8 cellular contexts compared by ENCODE assay signal in the genomic region with DNA sequence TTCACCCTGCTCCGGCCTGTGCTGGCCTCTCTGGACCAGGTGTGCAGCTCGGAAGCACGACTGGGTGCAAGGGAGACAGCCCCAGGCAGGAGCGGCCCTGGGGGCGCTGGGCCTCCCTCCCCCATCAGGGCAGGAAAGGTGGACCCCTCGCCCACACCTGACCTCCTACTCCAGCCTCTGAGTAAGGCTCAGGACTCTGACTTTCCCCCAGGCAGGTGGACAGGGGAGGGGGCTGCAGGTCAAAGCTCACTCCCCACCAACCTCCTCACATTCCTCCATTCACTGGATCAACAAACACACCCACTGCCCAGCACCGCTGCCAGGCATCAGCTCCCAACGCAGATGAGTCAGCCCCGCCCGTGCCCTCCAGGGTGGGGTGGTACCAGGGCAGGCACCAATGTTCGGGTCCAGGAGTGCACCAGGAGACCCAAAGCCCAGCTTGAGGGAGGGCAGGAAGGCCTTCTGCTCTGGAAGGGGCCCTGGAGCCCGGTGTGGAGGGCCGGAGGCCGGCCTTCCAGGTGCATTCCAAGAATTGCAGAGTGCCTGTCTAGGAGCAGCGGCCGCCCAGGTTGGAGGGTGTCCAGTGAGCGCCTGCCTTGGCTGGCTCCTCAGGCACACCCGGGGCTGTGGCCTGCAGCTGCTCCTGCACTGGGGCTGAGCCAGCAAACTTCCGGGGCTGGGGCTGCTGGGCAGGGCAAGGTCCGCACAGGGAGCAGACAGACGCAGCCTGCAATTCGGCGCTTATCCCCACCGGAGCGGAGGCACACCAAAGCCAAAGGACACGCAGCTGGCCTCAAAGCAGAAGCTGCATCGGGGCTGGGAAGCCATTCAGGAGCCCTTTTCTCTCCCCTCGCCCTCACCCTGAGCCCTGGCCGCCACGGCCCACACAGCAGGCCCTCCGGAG. TPM values are rescaled to one million over a fixed set of nuclear protein-coding genes. Genes with fewer than 3 reads are reported as not detected.
DNase-seq lines count a peak whose midpoint lies in the region; ATAC-seq and TF ChIP-seq lines count a peak whose summit lies in the region.

No MANE protein-coding gene starts in this region.

- H3K36me3 ChIP-seq in CD4-positive, CD25-positive, alpha-beta regulatory T cell (ENCODE audit: control insufficient read depth, insufficient read depth, low read length) = no peaks in the 10 kb centered on the region
- H3K36me3 ChIP-seq in adrenal gland (replicated peaks in 1 of 2) (no peaks in the 10 kb centered on the region), kidney epithelial cell (ENCODE audit: control insufficient read depth, insufficient read depth, low read length) (no peaks in the 10 kb centered on the region), stomach smooth muscle (ENCODE audit: control insufficient read depth in 2 of 2, insufficient read depth in 2 of 2, low read length in 2 of 2) (no peaks in the 10 kb centered on the region)

- WGBS in adrenal gland, 4 donors = 31 to 51% (median 37%) methylated on average over 14 to 31 of the region's 31 CpGs

- peak overlapping the region; percentile 58 to 90 (median 70) for H3K4me3 Mint-ChIP-seq in CD4-positive, CD25-positive, alpha-beta regulatory T cell

- H3K9ac ChIP-seq in stomach smooth muscle (ENCODE audit: low read length in 2 of 2) = peak overlapping the region; percentile 27 to 62

- H3K36me3 Mint-ChIP-seq in CD4-positive, CD25-positive, alpha-beta regulatory T cell = no peaks in the 10 kb centered on the region

- TF ChIP-seq CTCF in adrenal gland (IDR thresholded peaks at IDR 0.05) (no peak), kidney epithelial cell (IDR thresholded peaks at IDR 0.05; ENCODE audit: insufficient read depth, low read length, poor library complexity, severe bottlenecking) (no peak)

- no peak for ATAC-seq in CD4-positive, CD25-positive, alpha-beta regulatory T cell (ENCODE audit: low read depth in 2 of 2)
- no peak for ATAC-seq in GM21737 (IDR thresholded peaks at IDR 0.05; ENCODE audit: unreplicated experiment)
- ATAC-seq in HG02885 (IDR thresholded peaks at IDR 0.05; ENCODE audit: poor library complexity, unreplicated experiment) = no peak

- H3K4me1 Mint-ChIP-seq in CD4-positive, CD25-positive, alpha-beta regulatory T cell = peaks cover 0 to 66% (median 19%) of the 10 kb centered on the region in 4 donors

- intact Hi-C loops in adrenal gland (cut with DNase I) = no loop called here

- H3K4me1 ChIP-seq in CD4-positive, CD25-positive, alpha-beta regulatory T cell (ENCODE audit: control insufficient read depth, insufficient read depth, low read length, poor library complexity, severe bottlenecking) = peaks cover 68% of the 10 kb centered on the region
- H3K4me1 ChIP-seq in adrenal gland (replicated peaks in 1 of 2) (peaks cover 30 to 47% of the 10 kb centered on the region in 2 donors), stomach smooth muscle (ENCODE audit: control insufficient read depth, insufficient read depth, low read length) (peaks cover 51% of the 10 kb centered on the region)

- H3K9me3 Mint-ChIP-seq in CD4-positive, CD25-positive, alpha-beta regulatory T cell = no peaks in the 10 kb centered on the region

- H3K27ac Mint-ChIP-seq in CD4-positive, CD25-positive, alpha-beta regulatory T cell = peak overlapping the region in 2 of 3 donors; percentile 83 to 91

- DNase-seq in CD4-positive, CD25-positive, alpha-beta regulatory T cell = no peak
- DNase-seq in HuH-7.5 (ENCODE audit: low spot score) (peak; percentile 98), adrenal gland (peak; percentile 79 to 95 (median 92)), kidney epithelial cell (ENCODE audit: low read depth) (peak; percentile 44)
- DNase-seq in activated naive CD4-positive, alpha-beta T cell (lab: John Stamatoyannopoulos, UW) = no peak

- H3K27me3 ChIP-seq in CD4-positive, CD25-positive, alpha-beta regulatory T cell (ENCODE audit: control insufficient read depth, insufficient read depth, low read length) = no peaks in the 10 kb centered on the region
- no peaks in the 10 kb centered on the region for H3K27me3 ChIP-seq in adrenal gland
- no peaks in the 10 kb centered on the region for H3K27me3 ChIP-seq in kidney epithelial cell (ENCODE audit: control insufficient read depth, insufficient read depth, low read length)
- H3K27me3 ChIP-seq in stomach smooth muscle (ENCODE audit: control insufficient read depth in 1 of 2, insufficient read depth in 2 of 2, low read length in 2 of 2) = no peaks in the 10 kb centered on the region

- no peaks in the 10 kb centered on the region for H3K9me3 ChIP-seq in CD4-positive, CD25-positive, alpha-beta regulatory T cell (ENCODE audit: control insufficient read depth in 2 of 2, low read length in 2 of 2)
- H3K9me3 ChIP-seq in adrenal gland (replicated peaks in 1 of 3) (no peaks in the 10 kb centered on the region), stomach smooth muscle (ENCODE audit: control insufficient read depth in 2 of 2, low read length in 2 of 2) (no peaks in the 10 kb centered on the region)

- H3K27me3 Mint-ChIP-seq in CD4-positive, CD25-positive, alpha-beta regulatory T cell = no peaks in the 10 kb centered on the region

- no peak overlapping the region for H3K4me3 ChIP-seq in CD4-positive, CD25-positive, alpha-beta regulatory T cell (ENCODE audit: low read depth, low read length)
- H3K4me3 ChIP-seq in adrenal gland = peak overlapping the region in 1 of 4 donors; percentile 99
- no peak overlapping the region for H3K4me3 ChIP-seq in kidney epithelial cell (ENCODE audit: low read depth, low read length)
- peak overlapping the region in 1 of 2 donors; percentile 15 for H3K4me3 ChIP-seq in stomach smooth muscle (ENCODE audit: low read length in 2 of 2)

- H3K27ac ChIP-seq in CD4-positive, CD25-positive, alpha-beta regulatory T cell (ENCODE audit: insufficient read depth, low read length, poor library complexity, severe bottlenecking) = peak overlapping the region; percentile 35
- H3K27ac ChIP-seq in adrenal gland (peak overlapping the region; percentile 48 to 94 (median 87)), stomach smooth muscle (ENCODE audit: low read length) (peak overlapping the region; percentile 53)

- peak in 1 of 2 donors; percentile 81 for TF ChIP-seq POLR2A in adrenal gland (IDR thresholded peaks at IDR 0.05)

RNA-seq across cellular contexts. Expression of a gene that starts 1.6 kb away (rescaled TPM):
- total RNA-seq in CD4-positive, CD25-positive, alpha-beta regulatory T cell = 74.3 TPM
- polyA plus RNA-seq in CD4-positive, CD25-positive, alpha-beta regulatory T cell = 1 to 10 TPM; 4.2 to 8.9 (median 6.6) TPM
- total RNA-seq in adrenal gland = 10 to 100 TPM; 36.8 to 72.9 (median 62.0) TPM
- 100 to 1,000 TPM in 2 of 3 donors, 10 to 100 TPM in 1; 16.3 to 217 (median 117) TPM for polyA plus RNA-seq in adrenal gland
- 109 and 131 TPM in 2 replicates for total RNA-seq in kidney epithelial cell

RNA-seq across cellular contexts. Expression of a gene that starts 36.2 kb away (rescaled TPM):
- 1.9 TPM for total RNA-seq in CD4-positive, CD25-positive, alpha-beta regulatory T cell
- 1 to 10 TPM in 2 of 4 donors, under 1 TPM in 2; 0.10 to 1.7 (median 1.0) TPM for polyA plus RNA-seq in CD4-positive, CD25-positive, alpha-beta regulatory T cell
- total RNA-seq in adrenal gland = 10 to 100 TPM in 6 of 8 donors, 1 to 10 TPM in 2; 6.9 to 39.1 (median 18.2) TPM
- polyA plus RNA-seq in adrenal gland = 10 to 100 TPM in 2 of 3 donors, 1 to 10 TPM in 1; 5.6 to 20.1 (median 16.7) TPM
- 3.4 and 10.3 TPM in 2 replicates for total RNA-seq in kidney epithelial cell

Comparison
In these comparisons a context has a peak if more than half of its experiments do, and no peak if none do; other contexts are left out.
1. DNase-seq: peak in HuH-7.5 (single experiment), adrenal gland (7 of 7) and kidney epithelial cell (single experiment); none in CD4-positive, CD25-positive, alpha-beta regulatory T cell (0 of 3) and activated naive CD4-positive, alpha-beta T cell (0 of 4).
2. H3K27ac ChIP-seq: peak in every context shown above with its lines; median percentile 87 in adrenal gland; 53 in stomach smooth muscle; 35 in CD4-positive, CD25-positive, alpha-beta regulatory T cell.